ENCODE assay signal across 7 cellular contexts in genomic region chr11:69640260-69640994, GRCh38. TPM values are rescaled to one million over a fixed set of nuclear protein-coding genes. Genes with fewer than 3 reads are reported as not detected.
DNase-seq lines count a peak whose midpoint lies in the region; ATAC-seq and TF ChIP-seq lines count a peak whose summit lies in the region.

No MANE protein-coding gene starts in this region.

- peaks cover 39% of the 10 kb centered on the region for H3K79me2 ChIP-seq in hepatocyte

- no peaks in the 10 kb centered on the region for H3K36me3 Mint-ChIP-seq in activated T-helper 1 cell treated with anti-CD3 and anti-CD28 coated beads, Interleukin-12 subunit alpha, Interleukin-12 subunit beta, Interleukin-2, Interleukin-4 antibody, amounts not matched to agents 30 ng/mL and 10 ng/mL and 1 ng/mL, durations not matched to agents 14 hours and 24 hours and 36 hours (ENCODE audit: low read depth)

- H3K9ac ChIP-seq in HUES48 (ENCODE audit: low read depth, low read length) (peak overlapping the region; percentile 61), skeletal muscle satellite cell (ENCODE audit: low read depth, low read length) (peak overlapping the region; percentile 99)

- H4K20me1 ChIP-seq in hepatocyte (ENCODE audit: insufficient read depth, poor library complexity, severe bottlenecking) = peaks cover 15% of the 10 kb centered on the region

- H2AFZ ChIP-seq in hepatocyte = peak overlapping the region; percentile 12

- peaks cover 31% of the 10 kb centered on the region for H3K27me3 ChIP-seq in HUES48 (ENCODE audit: control insufficient read depth, insufficient read depth, low read length)
- H3K27me3 ChIP-seq in hepatocyte = peaks cover 12% of the 10 kb centered on the region
- no peaks in the 10 kb centered on the region for H3K27me3 ChIP-seq in skeletal muscle satellite cell (ENCODE audit: control insufficient read depth, insufficient read depth, low read length)

- H3K36me3 ChIP-seq in HUES48 (ENCODE audit: control insufficient read depth, insufficient read depth, low read length) (peaks cover 19% of the 10 kb centered on the region), hepatocyte (replicated peaks; ENCODE audit: insufficient read depth, low read depth) (no peaks in the 10 kb centered on the region), skeletal muscle satellite cell (ENCODE audit: insufficient read depth, low read length) (peaks cover 23% of the 10 kb centered on the region)

- no peaks in the 10 kb centered on the region for H3K9me2 ChIP-seq in hepatocyte (replicated peaks; ENCODE audit: insufficient read depth)

- ATAC-seq in GM18867 (IDR thresholded peaks at IDR 0.05; ENCODE audit: unreplicated experiment) = no peak
- no peak for ATAC-seq in HG03135 (IDR thresholded peaks at IDR 0.05; ENCODE audit: unreplicated experiment)

- no peak for TF ChIP-seq CTCF in hepatocyte (IDR thresholded peaks at IDR 0.05; ENCODE audit: poor library complexity)

- intact Hi-C loops in activated T-helper 1 cell treated with anti-CD3 and anti-CD28 coated beads, Interleukin-12 subunit alpha, Interleukin-12 subunit beta, Interleukin-2, Interleukin-4 antibody, amounts not matched to agents 30 ng/mL and 10 ng/mL and 1 ng/mL, durations not matched to agents 14 hours and 24 hours and 36 hours (cut with micrococcal nuclease) = loop anchor here (2.0 to 5.0 kb wide), 3 partner anchors 303 to 802 kb away; no protein-coding TSS in a partner anchor

- H3K4me3 ChIP-seq in HUES48 (ENCODE audit: low read depth, low read length) (peak overlapping the region; percentile 87), hepatocyte (peak overlapping the region; percentile 45), skeletal muscle satellite cell (ENCODE audit: low read length) (peak overlapping the region; percentile 100)

- H3K4me1 Mint-ChIP-seq in activated T-helper 1 cell treated with anti-CD3 and anti-CD28 coated beads, Interleukin-12 subunit alpha, Interleukin-12 subunit beta, Interleukin-2, Interleukin-4 antibody, amounts not matched to agents 30 ng/mL and 10 ng/mL and 1 ng/mL, durations not matched to agents 14 hours and 24 hours and 36 hours (ENCODE audit: low read depth) = no peaks in the 10 kb centered on the region

- peak overlapping the region; percentile 72 for H3K27ac Mint-ChIP-seq in activated T-helper 1 cell treated with anti-CD3 and anti-CD28 coated beads, Interleukin-12 subunit alpha, Interleukin-12 subunit beta, Interleukin-2, Interleukin-4 antibody, amounts not matched to agents 30 ng/mL and 10 ng/mL and 1 ng/mL, durations not matched to agents 14 hours and 24 hours and 36 hours

- H3K9me3 ChIP-seq in HUES48 (ENCODE audit: control insufficient read depth, insufficient read depth, low read length) (no peaks in the 10 kb centered on the region), hepatocyte (ENCODE audit: low read depth) (no peaks in the 10 kb centered on the region), skeletal muscle satellite cell (replicated peaks; ENCODE audit: low read length) (no peaks in the 10 kb centered on the region)

- no peak for DNase-seq in activated T-helper 1 cell treated with anti-CD3 and anti-CD28 coated beads, Interleukin-12 subunit alpha, Interleukin-12 subunit beta, Interleukin-2, Interleukin-4 antibody, amounts not matched to agents 30 ng/mL and 10 ng/mL and 1 ng/mL, durations not matched to agents 14 hours and 24 hours and 36 hours (ENCODE audit: low spot score)
- DNase-seq in hepatocyte (ENCODE audit: low spot score) (no peak), NCI-H1048 (lab: John Stamatoyannopoulos, UW) (no peak)

- H3K27me3 Mint-ChIP-seq in activated T-helper 1 cell treated with anti-CD3 and anti-CD28 coated beads, Interleukin-12 subunit alpha, Interleukin-12 subunit beta, Interleukin-2, Interleukin-4 antibody, amounts not matched to agents 30 ng/mL and 10 ng/mL and 1 ng/mL, durations not matched to agents 14 hours and 24 hours and 36 hours (ENCODE audit: insufficient read depth) = peaks cover 40% of the 10 kb centered on the region

- H3K4me1 ChIP-seq in HUES48 (ENCODE audit: control insufficient read depth, insufficient read depth, low read length) = peaks cover 14% of the 10 kb centered on the region
- peaks cover 61% of the 10 kb centered on the region for H3K4me1 ChIP-seq in hepatocyte (ENCODE audit: insufficient read depth)
- H3K4me1 ChIP-seq in skeletal muscle satellite cell (ENCODE audit: control insufficient read depth, insufficient read depth, low read length) = peaks cover 57% of the 10 kb centered on the region

- H3K4me2 ChIP-seq in hepatocyte (peak overlapping the region; percentile 92), skeletal muscle satellite cell (ENCODE audit: low read length) (peak overlapping the region; percentile 94)

- peak overlapping the region; percentile 57 for H3K4me3 Mint-ChIP-seq in activated T-helper 1 cell treated with anti-CD3 and anti-CD28 coated beads, Interleukin-12 subunit alpha, Interleukin-12 subunit beta, Interleukin-2, Interleukin-4 antibody, amounts not matched to agents 30 ng/mL and 10 ng/mL and 1 ng/mL, durations not matched to agents 14 hours and 24 hours and 36 hours

- WGBS in hepatocyte (ENCODE audit: low lambda C conversion rate, missing lambda C conversion rate) = 5% methylated on average over 36 of the region's 43 CpGs

- no peaks in the 10 kb centered on the region for H3K9me3 Mint-ChIP-seq in activated T-helper 1 cell treated with anti-CD3 and anti-CD28 coated beads, Interleukin-12 subunit alpha, Interleukin-12 subunit beta, Interleukin-2, Interleukin-4 antibody, amounts not matched to agents 30 ng/mL and 10 ng/mL and 1 ng/mL, durations not matched to agents 14 hours and 24 hours and 36 hours

- H3K27ac ChIP-seq in HUES48 (ENCODE audit: low read depth, low read length) = peak overlapping the region; percentile 71
- peak overlapping the region; percentile 50 for H3K27ac ChIP-seq in hepatocyte

RNA-seq across cellular contexts. Expression of gene CCND1, which starts 0.5 kb away (rescaled TPM):
- total RNA-seq in activated T-helper 1 cell treated with anti-CD3 and anti-CD28 coated beads, Interleukin-12 subunit alpha, Interleukin-12 subunit beta, Interleukin-2, Interleukin-4 antibody, amounts not matched to agents 30 ng/mL and 10 ng/mL and 1 ng/mL, durations not matched to agents 14 hours and 24 hours and 36 hours = 26.4 and 28.1 TPM in 2 replicates
- 69.6 and 80.2 TPM in 2 replicates for total RNA-seq in hepatocyte
- 81.9 and 82.9 TPM in 2 replicates for polyA plus RNA-seq in hepatocyte
- 480 and 562 TPM in 2 replicates for total RNA-seq in skeletal muscle satellite cell (2012; rRNA removed)

RNA-seq across cellular contexts. Expression of gene LTO1, which starts 34.7 kb away (rescaled TPM):
- 28.1 and 32.1 TPM in 2 replicates for total RNA-seq in activated T-helper 1 cell treated with anti-CD3 and anti-CD28 coated beads, Interleukin-12 subunit alpha, Interleukin-12 subunit beta, Interleukin-2, Interleukin-4 antibody, amounts not matched to agents 30 ng/mL and 10 ng/mL and 1 ng/mL, durations not matched to agents 14 hours and 24 hours and 36 hours
- total RNA-seq in hepatocyte = 13.4 and 32.9 TPM in 2 replicates
- 12.6 and 19.6 TPM in 2 replicates for polyA plus RNA-seq in hepatocyte
- total RNA-seq in skeletal muscle satellite cell (2012; rRNA removed) = 17.3 and 18.5 TPM in 2 replicates

Comparison
In these comparisons a context has a peak if more than half of its experiments do, and no peak if none do; other contexts are left out.
1. H3K4me3 ChIP-seq: peak in every context shown above with its lines; median percentile 100 in skeletal muscle satellite cell; 87 in HUES48; 45 in hepatocyte.